Comparison of ENCODE assay signal across 22 cellular contexts in genomic region chr14:34257505-34257904, GRCh38.
DNase-seq lines count a peak whose midpoint lies in the region; ATAC-seq, FAIRE-seq and TF ChIP-seq lines count a peak whose summit lies in the region.
"Had no signal": no experiment of that assay in that cellular context is flagged by ENCODE, and none has a peak within 500 bp of the region (broad histone marks: within the 10 kb centered on the region; RNA-seq: fewer than 3 reads in every experiment).

No MANE protein-coding gene starts in this region.

- DNase-seq in NCI-H226 (peak; percentile 75), bronchial epithelial cell (ENCODE audit: low read depth) (peak; percentile 64), kidney tubule cell (ENCODE audit: low spot score) (peak; percentile 54), urothelium cell line (ENCODE audit: low spot score) (no peak), COLO829 (ENCODE audit: low spot score) (no peak), NCI-H526 (lab: John Stamatoyannopoulos, UW) (no peak)
- DNase-seq: DMS79, KG1, NCI-H1092 treated with DMSO at 0.1 percent for 48 hours, NCI-H146, NCI-H2029, NCI-H2227 treated with DMSO at 0.1 percent for 48 hours, NCI-H510A treated with DMSO at 0.1 percent for 48 hours, NCI-H774 had no signal

- TF ChIP-seq CTCF in bronchial epithelial cell (IDR thresholded peaks at IDR 0.05; ENCODE audit: insufficient read depth, low read length, severe bottlenecking): no peak

- no peak for ATAC-seq in GM19023 (IDR thresholded peaks at IDR 0.05; ENCODE audit: unreplicated experiment)

- FAIRE-seq in bronchial epithelial cell (lab: Jason Lieb, UNC) (no peak), urothelium cell line (lab: Jason Lieb, UNC) (peak; percentile 20)
- FAIRE-seq: A549, GM12891, GM19239, H54, HTR-8/SVneo, RCC 7860 had no signal

- H3K36me3 ChIP-seq in bronchial epithelial cell (ENCODE audit: control insufficient read depth, insufficient read depth, low read length): no peaks in the 10 kb centered on the region
- H3K36me3 ChIP-seq: SJSA1 had no signal

- H3K27me3 ChIP-seq in bronchial epithelial cell (ENCODE audit: control insufficient read depth, insufficient read depth, low read length): peaks cover 3% of the 10 kb centered on the region
- H3K27me3 ChIP-seq: SJSA1 had no signal

- H3K4me3 ChIP-seq in bronchial epithelial cell (ENCODE audit: low read depth, low read length): no peak overlapping the region
- H3K4me3 ChIP-seq: A549, SJSA1 had no signal

Comparison
In these comparisons a context has a peak if more than half of its experiments do, and no peak if none do; other contexts are left out.
1. DNase-seq: peak in NCI-H226 (single experiment), bronchial epithelial cell (single experiment) and kidney tubule cell (single experiment); none in urothelium cell line (single experiment), COLO829 (single experiment) and NCI-H526 (0 of 2).